ENCODE assay signal across 11 cellular contexts in genomic region chr3:125039897-125040175, GRCh38. TPM values are rescaled to one million over a fixed set of nuclear protein-coding genes. Genes with fewer than 3 reads are reported as not detected.
DNase-seq lines count a peak whose midpoint lies in the region; ATAC-seq and TF ChIP-seq lines count a peak whose summit lies in the region.
"Had no signal": no experiment of that assay in that cellular context is flagged by ENCODE, and none has a peak within 500 bp of the region (broad histone marks: within the 10 kb centered on the region; RNA-seq: fewer than 3 reads in every experiment).

No MANE protein-coding gene starts in this region.

- H3K36me3 ChIP-seq in A673 (ENCODE audit: insufficient read depth, low read length, poor library complexity, severe bottlenecking) (peaks cover 3% of the 10 kb centered on the region), iPS-15b (ENCODE audit: control insufficient read depth, insufficient read depth, low read length) (no peaks in the 10 kb centered on the region), psoas muscle (ENCODE audit: insufficient read depth in 1 of 2, low read depth in 1 of 2) (no peaks in the 10 kb centered on the region)
- H3K36me3 ChIP-seq: HAP-1 had no signal

- POLR2A ChIA-PET in A673 (lab: Charles Lee; ENCODE audit: low non-redundant PET), result no interaction called here

- peak in 1 of 4 donors; percentile 11 for ATAC-seq in psoas muscle
- no peak for ATAC-seq in HG02973 (IDR thresholded peaks at IDR 0.05; ENCODE audit: unreplicated experiment)
- ATAC-seq: activated CD4-positive, alpha-beta T cell treated with anti-CD3 and anti-CD28 coated beads for 36 hours; body of pancreas had no signal

- DNase-seq in A673 (ENCODE audit: low spot score), result no peak
- DNase-seq in caudate nucleus (lab: John Stamatoyannopoulos, UW), result no peak
- DNase-seq in psoas muscle, result no peak
- no peak for DNase-seq in GM13976 (ENCODE audit: low spot score)
- DNase-seq in stimulated activated CD4-positive, alpha-beta T cell treated with anti-CD3 and anti-CD28 coated beads, Interleukin-4, amount 100 ng/mL, for 4 hours, result no peak
- DNase-seq in NCI-H2196 treated with DMSO at 0.1 percent for 48 hours (lab: John Stamatoyannopoulos, UW; ENCODE audit: unreplicated experiment), result no peak
- DNase-seq: activated CD4-positive, alpha-beta T cell treated with anti-CD3 and anti-CD28 coated beads for 36 hours; body of pancreas had no signal

- CTCF ChIA-PET in A673 (lab: Charles Lee), result interaction anchor here (0.8 to 1.0 kb wide), 2 partner anchors 13 to 399 kb away, joined by 3 read pairs; no protein-coding TSS in a partner anchor

- no peaks in the 10 kb centered on the region for H3K27me3 ChIP-seq in A673 (replicated peaks; ENCODE audit: insufficient read depth, low read depth, low read length, poor library complexity)
- no peaks in the 10 kb centered on the region for H3K27me3 ChIP-seq in iPS-15b (ENCODE audit: control insufficient read depth, insufficient read depth, low read length)
- H3K27me3 ChIP-seq in psoas muscle (ENCODE audit: insufficient read depth in 3 of 3, low read length in 2 of 3), result no peaks in the 10 kb centered on the region
- H3K27me3 ChIP-seq: body of pancreas had no signal

- H3K9ac ChIP-seq in iPS-15b (ENCODE audit: low read depth, low read length), result peak overlapping the region; percentile 8

- no TSS peak for BruUV-seq in A673 (replicated peaks; lab: Mats Ljungman, UMichigan)

- H3K4me1 ChIP-seq in A673 (ENCODE audit: insufficient read depth, low read length, poor library complexity, severe bottlenecking), result peaks cover 35% of the 10 kb centered on the region
- peaks cover 22% of the 10 kb centered on the region for H3K4me1 ChIP-seq in iPS-15b (ENCODE audit: control insufficient read depth, insufficient read depth, low read length)
- H3K4me1 ChIP-seq in psoas muscle, result peaks cover 43% of the 10 kb centered on the region

- H3K27ac ChIP-seq in A673 (ENCODE audit: low read depth, low read length, poor library complexity, severe bottlenecking) (peak overlapping the region; percentile 15), caudate nucleus (ENCODE audit: low read depth, low read length) (peak overlapping the region; percentile 67), psoas muscle (peak overlapping the region; percentile 37)

- in situ Hi-C loops in GM13976 (cut with MboI; ENCODE audit: low sequenced_read_pairs, unreplicated experiment), result no loop called here

- H3K9me3 ChIP-seq in A673 (ENCODE audit: low read depth, low read length, poor library complexity, severe bottlenecking) (peaks cover 14% of the 10 kb centered on the region), iPS-15b (ENCODE audit: control insufficient read depth, insufficient read depth, low read length) (no peaks in the 10 kb centered on the region), psoas muscle (no peaks in the 10 kb centered on the region)
- H3K9me3 ChIP-seq: body of pancreas had no signal

- intact Hi-C loops in A673 (cut with micrococcal nuclease; ENCODE audit: unreplicated experiment), result no loop called here
- intact Hi-C loops in psoas muscle (cut with DNase I), result loop anchor here in 1 of 2 donors (5.0 kb wide), 1 partner anchor 33 kb away; no protein-coding TSS in a partner anchor

- 34 to 40% (median 35%) methylated on average over 5 of the region's 5 CpGs for WGBS in psoas muscle, 3 donors

- H3K4me3 ChIP-seq in A673 (ENCODE audit: low read depth, low read length, poor library complexity, severe bottlenecking) (no peak overlapping the region), iPS-15b (ENCODE audit: low read depth, low read length) (no peak overlapping the region), psoas muscle (no peak overlapping the region)
- H3K4me3 ChIP-seq: body of pancreas, HAP-1 had no signal

- TF ChIP-seq CTCF in A673 (conservative IDR thresholded peaks at IDR 0.05; ENCODE audit: low read depth, low read length) (no peak), psoas muscle (IDR thresholded peaks at IDR 0.05) (no peak), GM13976 (IDR thresholded peaks at IDR 0.05; ENCODE audit: borderline replicate concordance, control extremely low read depth, extremely low read depth, insufficient read depth, missing control alignments) (no peak)

RNA-seq across cellular contexts. Expression of gene HEG1, which starts 16.0 kb away (rescaled TPM):
- total RNA-seq in A673 (2021), result 31.8 and 34.3 TPM in 2 replicates
- 10 to 100 TPM; 11.7 to 38.7 (median 17.5) TPM for total RNA-seq in psoas muscle
- 1 to 10 TPM; 3.2 to 6.4 (median 4.5) TPM for polyA plus RNA-seq in psoas muscle

Comparison
In these comparisons a context has a peak if more than half of its experiments do, and no peak if none do; other contexts are left out.
1. H3K27ac ChIP-seq: peak in every context shown above with its lines; median percentile 67 in caudate nucleus; 37 in psoas muscle; 15 in A673.